In the genomic region with DNA sequence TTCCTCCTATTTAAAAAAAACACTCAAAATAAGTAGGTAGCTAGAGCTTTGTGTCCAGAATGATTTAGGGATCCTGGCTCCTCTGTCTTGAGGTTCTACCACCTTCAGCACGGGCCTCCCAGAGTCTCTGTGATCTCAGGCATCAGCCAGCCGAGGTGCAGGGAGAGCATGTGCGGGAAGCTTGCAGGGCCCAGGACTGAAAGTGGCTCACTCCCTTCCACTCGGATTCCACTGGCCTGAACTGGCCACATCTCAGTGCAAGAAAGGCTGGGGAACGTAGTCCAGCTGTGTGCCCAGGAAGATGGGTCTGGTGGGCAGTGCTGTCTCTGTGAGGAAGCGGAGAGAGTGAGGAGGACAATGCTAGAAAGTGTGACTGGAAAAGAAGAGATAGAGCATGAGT, we compare ENCODE assay signal across 25 cellular contexts.
"Had no signal": no experiment of that assay in that cellular context is flagged by ENCODE, and none has a peak within 500 bp of the region (broad histone marks: within the 10 kb centered on the region; RNA-seq: fewer than 3 reads in every experiment).

No MANE protein-coding gene starts in this region.

- H3K9me3 ChIP-seq: ovary, right lobe of liver, uterus had no signal

- H3K36me3 ChIP-seq: esophagus muscularis mucosa, heart left ventricle, ovary, right lobe of liver, thoracic aorta, uterus had no signal

- H3K4me1 ChIP-seq: esophagus muscularis mucosa, foreskin keratinocyte, heart left ventricle, right lobe of liver, uterus had no signal

- H3K27ac ChIP-seq: esophagus muscularis mucosa, foreskin keratinocyte, heart left ventricle, ovary, right lobe of liver, thoracic aorta, uterus, VCaP had no signal

- ATAC-seq: activated CD4-positive, CD25-positive, alpha-beta regulatory T cell treated with anti-CD3 and anti-CD28 coated beads, Interleukin-2, amount 50 U/mL, for 24 hours; activated naive CD8-positive, alpha-beta T cell treated with anti-CD3 and anti-CD28 coated beads, Interleukin-2, amount 50 U/mL, for 24 hours; activated T-cell treated with anti-CD3 and anti-CD28 coated beads, Interleukin-2, amount 50 U/mL, for 4 hours; activated T-helper 17 cell treated with anti-CD3 and anti-CD28 coated beads, Interleukin-2, amount 50 U/mL, for 72 hours; foreskin keratinocyte; heart left ventricle; naive thymus-derived CD8-positive, alpha-beta T cell; right lobe of liver; stimulated activated effector memory CD8-positive, alpha-beta T cell treated with anti-CD3 and anti-CD28 coated beads, Interleukin-12 subunit alpha, Interleukin-12 subunit beta, amount 100 ng/mL, for 72 hours had no signal

- DNase-seq: activated CD4-positive, alpha-beta memory T cell treated with anti-CD3 and anti-CD28 coated beads, Interleukin-2, amount 10 ng/mL, durations not matched to agents 7 days and 5 days; activated CD4-positive, alpha-beta T cell treated with anti-CD3 and anti-CD28 coated beads for 48 hours; activated CD8-positive, alpha-beta memory T cell treated with anti-CD3 and anti-CD28 coated beads, Interleukin-2, amount 50 U/mL, for 48 hours; activated gamma-delta T cell treated with Interleukin-2 at 50 U/mL for 16 hours; activated naive CD8-positive, alpha-beta T cell treated with anti-CD3 and anti-CD28 coated beads, Interleukin-2, amount 50 U/mL, for 24 hours; activated T-cell treated with anti-CD3 and anti-CD28 coated beads, Interleukin-2, amount 50 U/mL, for 4 hours; amygdala; caudate nucleus; cortex of kidney; foreskin keratinocyte; heart left ventricle; naive thymus-derived CD8-positive, alpha-beta T cell; ovary; right lobe of liver; small intestine; stimulated activated CD4-positive, alpha-beta T cell treated with anti-CD3 and anti-CD28 coated beads, Interleukin-4, amount 100 ng/mL, for 24 hours; T-helper 9 cell; trophoblast cell; uterus had no signal

- H3K4me3 ChIP-seq: esophagus muscularis mucosa, heart left ventricle, ovary, right lobe of liver, thoracic aorta, uterus had no signal

- H3K27me3 ChIP-seq: ovary, right lobe of liver, uterus had no signal
